9 cellular contexts compared by ENCODE assay signal in the genomic region with DNA sequence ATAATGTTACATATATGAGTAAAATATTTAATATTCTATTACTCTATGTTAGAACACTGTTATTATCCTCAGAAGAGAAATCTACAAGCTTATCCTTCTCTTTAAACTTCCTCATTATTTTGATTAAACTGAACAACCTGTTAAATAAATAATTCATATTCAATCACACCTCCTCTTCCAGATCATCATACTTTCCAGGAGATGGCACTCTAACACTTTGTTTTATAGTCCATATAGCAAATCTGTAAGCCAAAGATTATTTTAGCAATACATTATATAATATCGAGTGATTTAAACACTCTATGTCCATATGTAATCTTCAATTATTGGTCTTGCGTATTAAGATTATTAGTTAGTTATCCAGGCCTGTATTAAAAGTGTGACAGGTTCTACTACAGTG.
DNase-seq lines count a peak whose midpoint lies in the region; ATAC-seq and TF ChIP-seq lines count a peak whose summit lies in the region.
"Had no signal": no experiment of that assay in that cellular context is flagged by ENCODE, and none has a peak within 500 bp of the region (broad histone marks: within the 10 kb centered on the region; RNA-seq: fewer than 3 reads in every experiment).

No MANE protein-coding gene starts in this region.

- no peaks in the 10 kb centered on the region for H3K4me1 Mint-ChIP-seq in T-helper 2 cell treated with Interferon-gamma antibody and Interleukin-4, amounts not matched to agents 5 μg/mL and 100 μg/mL, for 36 hours (ENCODE audit: low read depth)

- ATAC-seq in SK-N-SH treated with all-trans-retinoic acid at 6 μM for 48 hours = peak; percentile 64
- ATAC-seq in GM21390 (IDR thresholded peaks at IDR 0.05; ENCODE audit: unreplicated experiment) = no peak
- ATAC-seq in HG02852 (IDR thresholded peaks at IDR 0.05; ENCODE audit: unreplicated experiment) = no peak
- no peak for ATAC-seq in GM19035 (IDR thresholded peaks at IDR 0.05; ENCODE audit: unreplicated experiment)
- ATAC-seq: left lung had no signal

- DNase-seq in DMS153 (lab: John Stamatoyannopoulos, UW) (peak; percentile 12), NCI-H1105 treated with DMSO at 0.1 percent for 48 hours (lab: John Stamatoyannopoulos, UW) (peak; percentile 28), kidney glomerular epithelial cell (lab: John Stamatoyannopoulos, UW) (peak; percentile 25)
- DNase-seq in T-helper 2 cell treated with Interferon-gamma antibody and Interleukin-4, amounts not matched to agents 5 μg/mL and 100 μg/mL, for 36 hours (ENCODE audit: low spot score) = no peak
- DNase-seq: left lung had no signal

- no peaks in the 10 kb centered on the region for H3K27me3 Mint-ChIP-seq in T-helper 2 cell treated with Interferon-gamma antibody and Interleukin-4, amounts not matched to agents 5 μg/mL and 100 μg/mL, for 36 hours (ENCODE audit: low read depth)

- H3K4me3 Mint-ChIP-seq in T-helper 2 cell treated with Interferon-gamma antibody and Interleukin-4, amounts not matched to agents 5 μg/mL and 100 μg/mL, for 36 hours = no peak overlapping the region

- no peaks in the 10 kb centered on the region for H3K9me3 Mint-ChIP-seq in T-helper 2 cell treated with Interferon-gamma antibody and Interleukin-4, amounts not matched to agents 5 μg/mL and 100 μg/mL, for 36 hours

- H3K36me3 Mint-ChIP-seq in T-helper 2 cell treated with Interferon-gamma antibody and Interleukin-4, amounts not matched to agents 5 μg/mL and 100 μg/mL, for 36 hours (ENCODE audit: low read depth) = no peaks in the 10 kb centered on the region

- no peak overlapping the region for H3K27ac Mint-ChIP-seq in T-helper 2 cell treated with Interferon-gamma antibody and Interleukin-4, amounts not matched to agents 5 μg/mL and 100 μg/mL, for 36 hours

TF ChIP-seq in SK-N-SH treated with all-trans-retinoic acid at 6 μM for 48 hours, 23 proteins besides CTCF, POLR2A, EP300 and RAD21:
- TF ChIP-seq, protein P1, sequence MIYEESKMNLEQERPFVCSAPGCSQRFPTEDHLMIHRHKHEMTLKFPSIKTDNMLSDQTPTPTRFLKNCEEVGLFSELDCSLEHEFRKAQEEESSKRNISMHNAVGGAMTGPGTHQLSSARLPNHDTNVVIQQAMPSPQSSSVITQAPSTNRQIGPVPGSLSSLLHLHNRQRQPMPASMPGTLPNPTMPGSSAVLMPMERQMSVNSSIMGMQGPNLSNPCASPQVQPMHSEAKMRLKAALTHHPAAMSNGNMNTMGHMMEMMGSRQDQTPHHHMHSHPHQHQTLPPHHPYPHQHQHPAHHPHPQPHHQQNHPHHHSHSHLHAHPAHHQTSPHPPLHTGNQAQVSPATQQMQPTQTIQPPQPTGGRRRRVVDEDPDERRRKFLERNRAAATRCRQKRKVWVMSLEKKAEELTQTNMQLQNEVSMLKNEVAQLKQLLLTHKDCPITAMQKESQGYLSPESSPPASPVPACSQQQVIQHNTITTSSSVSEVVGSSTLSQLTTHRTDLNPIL (CRISPR knock-in tag; IDR thresholded peaks at IDR 0.05; ENCODE audit: low read depth) = no peak
- no peak for TF ChIP-seq ARNTL (CRISPR knock-in tag; IDR thresholded peaks at IDR 0.05; ENCODE audit: borderline replicate concordance, low read depth)
- TF ChIP-seq ESRRG (CRISPR knock-in tag; IDR thresholded peaks at IDR 0.05) = no peak
- no peak for TF ChIP-seq ZNF8 (CRISPR knock-in tag; IDR thresholded peaks at IDR 0.05)
TF ChIP-seq in SK-N-SH treated with all-trans-retinoic acid at 6 μM for 48 hours: peak in this region for 0.
